In genomic region chr17:76161113-76161512, GRCh38 we compare ENCODE assay signal across 33 cellular contexts. TPM values are rescaled to one million over a fixed set of nuclear protein-coding genes. Genes with fewer than 3 reads are reported as not detected.
DNase-seq lines count a peak whose midpoint lies in the region; ATAC-seq and TF ChIP-seq lines count a peak whose summit lies in the region.
"Had no signal": no experiment of that assay in that cellular context is flagged by ENCODE, and none has a peak within 500 bp of the region (broad histone marks: within the 10 kb centered on the region; RNA-seq: fewer than 3 reads in every experiment).

No MANE protein-coding gene starts in this region.

- in situ Hi-C loops in brain microvascular endothelial cell (cut with HindIII; ENCODE audit: low pct_ligation_motif_present, low sequenced_read_pairs), result loop anchor here (25.0 kb wide), 1 partner anchor 101 kb away; the partner anchor contains the start of gene UBALD2

- POLR2A ChIA-PET in activated CD4-positive, alpha-beta memory T cell treated with anti-CD3 and anti-CD28 coated beads for 36 hours (lab: Charles Lee), result no interaction called here
- POLR2A ChIA-PET in activated CD4-positive, alpha-beta memory T cell treated with anti-CD3 and anti-CD28 coated beads, Interleukin-2, amount 10 ng/mL, durations not matched to agents 7 days and 5 days (lab: Charles Lee), result interaction anchor here (0.9 kb wide), 1 partner anchor 20 kb away, joined by 3 read pairs; no protein-coding TSS in a partner anchor

- H3K4me3 Mint-ChIP-seq in activated CD4-positive, alpha-beta memory T cell treated with anti-CD3 and anti-CD28 coated beads for 36 hours, result no peak overlapping the region
- H3K4me3 Mint-ChIP-seq in activated CD4-positive, alpha-beta memory T cell treated with anti-CD3 and anti-CD28 coated beads, Interleukin-2, amount 10 ng/mL, durations not matched to agents 7 days and 5 days, result no peak overlapping the region
- H3K4me3 Mint-ChIP-seq: CD4-positive, CD25-positive, alpha-beta regulatory T cell; naive thymus-derived CD4-positive, alpha-beta T cell had no signal

- ATAC-seq in right lobe of liver, result peak in 3 of 4 donors; percentile 43 to 56 (median 43)
- ATAC-seq: activated naive CD4-positive, alpha-beta T cell treated with anti-CD3 and anti-CD28 coated beads, Interleukin-2, amount 50 U/mL, for 72 hours; HCT116; heart left ventricle; left ventricle myocardium superior; naive thymus-derived CD4-positive, alpha-beta T cell; Panc1; upper lobe of right lung had no signal

- peaks cover 30% of the 10 kb centered on the region for H3K36me3 Mint-ChIP-seq in activated CD4-positive, alpha-beta memory T cell treated with anti-CD3 and anti-CD28 coated beads for 36 hours
- H3K36me3 Mint-ChIP-seq in activated CD4-positive, alpha-beta memory T cell treated with anti-CD3 and anti-CD28 coated beads, Interleukin-2, amount 10 ng/mL, durations not matched to agents 7 days and 5 days (ENCODE audit: low read depth), result peaks cover 65% of the 10 kb centered on the region

- H3K9me3 ChIP-seq in right lobe of liver, result no peaks in the 10 kb centered on the region
- H3K9me3 ChIP-seq: ascending aorta, heart left ventricle, right atrium auricular region, upper lobe of right lung had no signal

- TF ChIP-seq CTCF in fibroblast of villous mesenchyme (IDR thresholded peaks at IDR 0.05; ENCODE audit: insufficient read depth, low read depth, low read length) (no peak), right lobe of liver (IDR thresholded peaks at IDR 0.05) (no peak), lower leg skin (IDR thresholded peaks at IDR 0.05) (no peak), brain microvascular endothelial cell (IDR thresholded peaks at IDR 0.05; ENCODE audit: low read depth, low read length, missing control alignments) (no peak)

- no peak overlapping the region for H3K27ac ChIP-seq in right lobe of liver
- no peak overlapping the region for H3K27ac ChIP-seq in brain microvascular endothelial cell
- H3K27ac ChIP-seq: 22Rv1, ascending aorta, heart left ventricle, right atrium auricular region, upper lobe of right lung had no signal

- no peaks in the 10 kb centered on the region for H3K27me3 Mint-ChIP-seq in activated CD4-positive, alpha-beta memory T cell treated with anti-CD3 and anti-CD28 coated beads for 36 hours
- no peaks in the 10 kb centered on the region for H3K27me3 Mint-ChIP-seq in activated CD4-positive, alpha-beta memory T cell treated with anti-CD3 and anti-CD28 coated beads, Interleukin-2, amount 10 ng/mL, durations not matched to agents 7 days and 5 days
- H3K27me3 Mint-ChIP-seq: CD4-positive, CD25-positive, alpha-beta regulatory T cell; naive thymus-derived CD4-positive, alpha-beta T cell had no signal

- CTCF ChIA-PET in activated CD4-positive, alpha-beta memory T cell treated with anti-CD3 and anti-CD28 coated beads for 36 hours (lab: Charles Lee), result interaction anchor here (1.3 to 1.4 kb wide), 2 partner anchors 10 to 40 kb away, joined by 3 to 6 read pairs; no protein-coding TSS in a partner anchor
- CTCF ChIA-PET in activated CD4-positive, alpha-beta memory T cell treated with anti-CD3 and anti-CD28 coated beads, Interleukin-2, amount 10 ng/mL, durations not matched to agents 7 days and 5 days (lab: Charles Lee), result interaction anchor here (1.4 to 2.0 kb wide), 2 partner anchors 21 to 119 kb away, joined by 5 to 8 read pairs; no protein-coding TSS in a partner anchor

- DNase-seq in activated CD4-positive, alpha-beta memory T cell treated with anti-CD3 and anti-CD28 coated beads for 36 hours, result no peak
- DNase-seq in activated CD4-positive, alpha-beta memory T cell treated with anti-CD3 and anti-CD28 coated beads, Interleukin-2, amount 10 ng/mL, durations not matched to agents 7 days and 5 days, result no peak
- peak; percentile 51 for DNase-seq in fibroblast of villous mesenchyme (ENCODE audit: low read depth)
- DNase-seq in right lobe of liver, result no peak
- DNase-seq in germinal center (ENCODE audit: low spot score), result no peak
- no peak for DNase-seq in lower leg skin (ENCODE audit: low spot score in 2 of 2)
- DNase-seq in pons (ENCODE audit: low spot score), result no peak
- DNase-seq in brain microvascular endothelial cell, result no peak
- DNase-seq: activated CD4-positive, alpha-beta T cell treated with anti-CD3 and anti-CD28 coated beads, Interleukin-2, amount 50 U/mL, for 48 hours; CD4-positive, CD25-positive, alpha-beta regulatory T cell; cerebellar nuclear complex; left ventricle myocardium superior; midbrain; naive thymus-derived CD4-positive, alpha-beta T cell; NCI-H1092 treated with DMSO at 0.1 percent for 48 hours; NCI-H187 treated with DMSO at 0.1 percent for 48 hours; NCI-H2171 treated with DMSO at 0.1 percent for 48 hours; NCI-H524; NK-92 treated with Interleukin-12 subunit alpha and Interleukin-12 subunit beta, amount 100 ng/mL, for 24 hours; SHP77 treated with DMSO at 0.1 percent for 48 hours; stimulated activated CD4-positive, alpha-beta T cell treated with anti-CD3 and anti-CD28 coated beads, Interleukin-12 subunit alpha, Interleukin-12 subunit beta, amount 100 ng/mL, for 4 hours; stimulated activated CD4-positive, alpha-beta T cell treated with anti-CD3 and anti-CD28 coated beads, Interleukin-4, amount 100 ng/mL, for 1 hour; T-helper 9 cell; upper lobe of right lung had no signal

- H3K27me3 ChIP-seq in right lobe of liver (no peaks in the 10 kb centered on the region), brain microvascular endothelial cell (replicated peaks) (no peaks in the 10 kb centered on the region)
- H3K27me3 ChIP-seq: ascending aorta, heart left ventricle, right atrium auricular region, upper lobe of right lung had no signal

- peaks cover 4% of the 10 kb centered on the region for H3K4me1 Mint-ChIP-seq in activated CD4-positive, alpha-beta memory T cell treated with anti-CD3 and anti-CD28 coated beads for 36 hours (ENCODE audit: low read depth)
- H3K4me1 Mint-ChIP-seq in activated CD4-positive, alpha-beta memory T cell treated with anti-CD3 and anti-CD28 coated beads, Interleukin-2, amount 10 ng/mL, durations not matched to agents 7 days and 5 days, result peaks cover 1% of the 10 kb centered on the region

- H3K4me1 ChIP-seq in right lobe of liver, result no peaks in the 10 kb centered on the region
- H3K4me1 ChIP-seq: ascending aorta, heart left ventricle, right atrium auricular region, upper lobe of right lung had no signal

- H3K9me3 Mint-ChIP-seq in activated CD4-positive, alpha-beta memory T cell treated with anti-CD3 and anti-CD28 coated beads for 36 hours, result no peaks in the 10 kb centered on the region
- H3K9me3 Mint-ChIP-seq in activated CD4-positive, alpha-beta memory T cell treated with anti-CD3 and anti-CD28 coated beads, Interleukin-2, amount 10 ng/mL, durations not matched to agents 7 days and 5 days, result no peaks in the 10 kb centered on the region
- H3K9me3 Mint-ChIP-seq: activated naive CD4-positive, alpha-beta T cell treated with anti-CD3 and anti-CD28 coated beads, Interleukin-2, amount 50 U/mL, for 72 hours; CD4-positive, CD25-positive, alpha-beta regulatory T cell had no signal

- H3K4me3 ChIP-seq in fibroblast of villous mesenchyme (ENCODE audit: low read depth, low read length), result no peak overlapping the region
- H3K4me3 ChIP-seq in right lobe of liver, result no peak overlapping the region
- H3K4me3 ChIP-seq in lower leg skin (ENCODE audit: low read depth, poor library complexity, severe bottlenecking), result no peak overlapping the region
- H3K4me3 ChIP-seq in brain microvascular endothelial cell (ENCODE audit: low read depth, low read length), result no peak overlapping the region
- H3K4me3 ChIP-seq: ascending aorta, heart left ventricle, right atrium auricular region, upper lobe of right lung had no signal

- TF ChIP-seq POLR2A in right lobe of liver (IDR thresholded peaks at IDR 0.05) (no peak), lower leg skin (IDR thresholded peaks at IDR 0.05) (no peak)

- H3K27ac Mint-ChIP-seq in activated CD4-positive, alpha-beta memory T cell treated with anti-CD3 and anti-CD28 coated beads for 36 hours, result peak overlapping the region; percentile 28
- H3K27ac Mint-ChIP-seq in activated CD4-positive, alpha-beta memory T cell treated with anti-CD3 and anti-CD28 coated beads, Interleukin-2, amount 10 ng/mL, durations not matched to agents 7 days and 5 days, result no peak overlapping the region
- H3K27ac Mint-ChIP-seq: activated naive CD4-positive, alpha-beta T cell treated with anti-CD3 and anti-CD28 coated beads, Interleukin-2, amount 50 U/mL, for 72 hours had no signal

- WGBS in right lobe of liver (ENCODE audit: insufficient coverage, low coverage, low lambda C conversion rate, missing lambda C conversion rate), result 29% methylated on average over 5 of the region's 5 CpGs
- WGBS in lower leg skin, 2 donors, result 73 to 78% methylated on average over 5 of the region's 5 CpGs

- H3K36me3 ChIP-seq in right lobe of liver (no peaks in the 10 kb centered on the region), brain microvascular endothelial cell (replicated peaks) (no peaks in the 10 kb centered on the region)
- H3K36me3 ChIP-seq: ascending aorta, right atrium auricular region, upper lobe of right lung had no signal

- intact Hi-C loops in activated CD4-positive, alpha-beta memory T cell treated with anti-CD3 and anti-CD28 coated beads for 36 hours (cut with micrococcal nuclease), result no loop called here
- intact Hi-C loops in right lobe of liver (cut with DNase I) (no loop called here), lower leg skin (cut with DNase I; ENCODE audit: low total_unique reads) (no loop called here)

RNA-seq across cellular contexts. Expression of gene FOXJ1, which starts 20.1 kb away (rescaled TPM):
- under 1 TPM; 0.22 to 0.29 TPM for total RNA-seq in activated CD4-positive, alpha-beta memory T cell treated with anti-CD3 and anti-CD28 coated beads for 36 hours
- total RNA-seq in activated CD4-positive, alpha-beta memory T cell treated with anti-CD3 and anti-CD28 coated beads, Interleukin-2, amount 10 ng/mL, durations not matched to agents 7 days and 5 days, result under 1 TPM; 0.13 to 0.15 TPM
- total RNA-seq in fibroblast of villous mesenchyme, result not detected in 2 replicates
- total RNA-seq in right lobe of liver, result under 1 TPM in 3 of 6 experiments, not detected in 3; 0.06 to 0.12 (median 0.11) TPM
- 1 to 10 TPM; 1.2 to 2.4 (median 1.8) TPM for total RNA-seq in lower leg skin
- total RNA-seq: ascending aorta, dermis microvascular lymphatic vessel endothelial cell, heart left ventricle, left ventricle myocardium superior, right atrium auricular region, subcutaneous adipose tissue had no signal

RNA-seq across cellular contexts. Expression of gene EXOC7, which starts 57.5 kb away (rescaled TPM):
- total RNA-seq in activated CD4-positive, alpha-beta memory T cell treated with anti-CD3 and anti-CD28 coated beads for 36 hours, result 10 to 100 TPM; 63.3 to 66.0 TPM
- total RNA-seq in activated CD4-positive, alpha-beta memory T cell treated with anti-CD3 and anti-CD28 coated beads, Interleukin-2, amount 10 ng/mL, durations not matched to agents 7 days and 5 days, result 100 to 1,000 TPM; 119 to 120 TPM
- total RNA-seq in fibroblast of villous mesenchyme, result 93.1 and 98.4 TPM in 2 replicates
- total RNA-seq in right lobe of liver, result 10 to 100 TPM; 38.5 to 57.9 (median 50.6) TPM
- 10 to 100 TPM; 52.5 to 78.4 (median 72.3) TPM for total RNA-seq in lower leg skin
